Comparison of ENCODE assay signal across 8 cellular contexts in genomic region chr9:87792831-87793288, GRCh38.
DNase-seq lines count a peak whose midpoint lies in the region; ATAC-seq, FAIRE-seq and TF ChIP-seq lines count a peak whose summit lies in the region.

No MANE protein-coding gene starts in this region.

- H3K36me3 ChIP-seq in small intestine (ENCODE audit: control insufficient read depth in 2 of 2, insufficient read depth in 2 of 2, low read length in 2 of 2) (no peaks in the 10 kb centered on the region), BE2C (no peaks in the 10 kb centered on the region)

- H3K27me3 ChIP-seq in small intestine (ENCODE audit: control insufficient read depth in 2 of 2, insufficient read depth in 2 of 2, low read length in 2 of 2): no peaks in the 10 kb centered on the region
- H3K27me3 ChIP-seq in BE2C: no peaks in the 10 kb centered on the region

- CTCF ChIA-PET in activated CD4-positive, alpha-beta memory T cell treated with anti-CD3 and anti-CD28 coated beads for 36 hours (lab: Charles Lee): interaction anchor here (0.8 to 1.7 kb wide), 5 partner anchors 19 to 419 kb away, joined by 3 to 8 read pairs (median 4); partner anchors contain the start of gene CTSL

- intact Hi-C loops in activated CD4-positive, alpha-beta memory T cell treated with anti-CD3 and anti-CD28 coated beads for 36 hours (cut with micrococcal nuclease): loop anchor here (1.0 to 10.0 kb wide), 4 partner anchors 19 to 1438 kb away; partner anchors contain the start of gene TUT7

- H3K9me3 ChIP-seq in small intestine (ENCODE audit: control insufficient read depth, low read depth): no peaks in the 10 kb centered on the region
- no peaks in the 10 kb centered on the region for H3K9me3 ChIP-seq in BE2C

- no peaks in the 10 kb centered on the region for H3K4me1 ChIP-seq in small intestine (ENCODE audit: control insufficient read depth in 2 of 2, insufficient read depth in 1 of 2, low read depth in 1 of 2, low read length in 1 of 2)
- H3K4me1 ChIP-seq in BE2C: no peaks in the 10 kb centered on the region

- peaks cover 46% of the 10 kb centered on the region for H3K4me1 Mint-ChIP-seq in activated CD4-positive, alpha-beta memory T cell treated with anti-CD3 and anti-CD28 coated beads for 36 hours (ENCODE audit: low read depth)

- H3K9me3 Mint-ChIP-seq in activated CD4-positive, alpha-beta memory T cell treated with anti-CD3 and anti-CD28 coated beads for 36 hours: no peaks in the 10 kb centered on the region

- POLR2A ChIA-PET in activated CD4-positive, alpha-beta memory T cell treated with anti-CD3 and anti-CD28 coated beads for 36 hours (lab: Charles Lee): interaction anchor here (1.2 kb wide), 2 partner anchors 19 to 67 kb away, joined by 4 to 5 read pairs; partner anchors contain the start of gene CTSL

- peak overlapping the region in 1 of 2 donors; percentile 66 for H3K27ac ChIP-seq in small intestine (ENCODE audit: low read depth in 1 of 2, low read length in 1 of 2)

- ATAC-seq in GM21528 (IDR thresholded peaks at IDR 0.05; ENCODE audit: low FRiP score, unreplicated experiment): peak; percentile 79

- peak overlapping the region; percentile 4 for H3K4me3 Mint-ChIP-seq in activated CD4-positive, alpha-beta memory T cell treated with anti-CD3 and anti-CD28 coated beads for 36 hours

- TF ChIP-seq CTCF in BE2C (IDR thresholded peaks at IDR 0.05; ENCODE audit: low read depth, low read length): no peak

- no peaks in the 10 kb centered on the region for H3K36me3 Mint-ChIP-seq in activated CD4-positive, alpha-beta memory T cell treated with anti-CD3 and anti-CD28 coated beads for 36 hours

- H3K27ac Mint-ChIP-seq in activated CD4-positive, alpha-beta memory T cell treated with anti-CD3 and anti-CD28 coated beads for 36 hours: peak overlapping the region; percentile 75

- DNase-seq in Daoy (ENCODE audit: low read depth) (peak; percentile 93), HuH-7 (ENCODE audit: low spot score) (peak; percentile 24), foreskin melanocyte (peak; percentile 76), small intestine (peak; percentile 27), BE2C (no peak), NCI-H146 (lab: John Stamatoyannopoulos, UW) (no peak)
- DNase-seq in activated CD4-positive, alpha-beta memory T cell treated with anti-CD3 and anti-CD28 coated beads for 36 hours: peak; percentile 83

- H3K4me3 ChIP-seq in small intestine (ENCODE audit: low read depth in 1 of 2, low read length in 2 of 2): no peak overlapping the region
- H3K4me3 ChIP-seq in BE2C (ENCODE audit: low read depth, low read length): no peak overlapping the region

- no peaks in the 10 kb centered on the region for H3K27me3 Mint-ChIP-seq in activated CD4-positive, alpha-beta memory T cell treated with anti-CD3 and anti-CD28 coated beads for 36 hours

- no peak for FAIRE-seq in small intestine (lab: Jason Lieb, UNC)

- 55 to 77% (median 55%) methylated on average over 6 of the region's 6 CpGs for WGBS in small intestine, 3 donors

Comparison
In these comparisons a context has a peak if more than half of its experiments do, and no peak if none do; other contexts are left out.
1. DNase-seq: peak in Daoy (single experiment), HuH-7 (single experiment), activated CD4-positive, alpha-beta memory T cell treated with anti-CD3 and anti-CD28 coated beads for 36 hours (single experiment), foreskin melanocyte (single experiment) and small intestine (single experiment); none in BE2C (single experiment) and NCI-H146 (single experiment).